In the genomic region with DNA sequence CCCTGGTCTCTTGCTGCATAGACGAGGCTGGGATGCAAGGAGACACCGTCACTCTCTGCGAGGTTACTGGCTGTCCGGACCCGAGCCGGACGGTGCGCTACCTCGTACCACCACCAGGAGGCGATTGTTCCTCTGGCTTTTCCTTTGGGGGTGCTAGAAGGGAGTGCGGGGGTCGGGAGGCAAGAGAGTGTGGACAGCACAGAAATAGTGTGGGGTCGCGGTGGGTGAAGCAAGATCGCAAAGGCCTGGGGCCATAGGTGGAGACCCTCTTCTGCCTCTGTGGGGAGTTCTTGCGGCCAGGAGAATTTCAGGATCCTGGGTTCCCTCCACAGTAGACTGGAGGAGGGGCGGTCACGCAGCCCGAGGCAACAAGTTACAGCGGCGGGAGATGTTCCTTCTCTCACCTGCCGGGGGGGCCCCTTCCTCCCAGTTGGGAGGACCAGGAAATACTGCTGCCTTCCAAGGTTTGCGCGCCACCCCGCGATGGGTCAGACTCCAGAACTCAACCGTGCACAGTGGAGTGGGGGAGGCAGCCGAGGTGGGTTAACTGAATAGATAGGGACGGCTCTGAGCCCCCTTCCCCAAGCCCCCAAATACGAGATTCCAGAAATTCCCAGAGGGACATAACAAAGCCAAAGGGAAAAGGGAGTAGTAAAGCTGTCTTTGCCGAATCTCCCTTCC, we compare ENCODE assay signal across 8 cellular contexts. TPM values are rescaled to one million over a fixed set of nuclear protein-coding genes. Genes with fewer than 3 reads are reported as not detected.
DNase-seq lines count a peak whose midpoint lies in the region; ATAC-seq and TF ChIP-seq lines count a peak whose summit lies in the region.

No MANE protein-coding gene starts in this region.

- peak overlapping the region; percentile 76 for H3K4me3 Mint-ChIP-seq in CD8-positive, alpha-beta T cell
- peak overlapping the region; percentile 64 to 93 (median 76) for H3K4me3 Mint-ChIP-seq in IgD-negative memory B cell

- ATAC-seq in CD8-positive, alpha-beta T cell, result peak; percentile 19
- ATAC-seq in HG02610 (IDR thresholded peaks at IDR 0.05; ENCODE audit: unreplicated experiment) (no peak), GM18909 (IDR thresholded peaks at IDR 0.05; ENCODE audit: poor library complexity, unreplicated experiment) (no peak)

- intact Hi-C loops in CD8-positive, alpha-beta T cell (cut with DNase I, micrococcal nuclease), result loop anchor here (1.0 kb wide), 1 partner anchor 14 kb away; no protein-coding TSS in a partner anchor
- intact Hi-C loops in breast epithelium (cut with DNase I; ENCODE audit: low total_unique reads), result no loop called here

- H3K27ac Mint-ChIP-seq in CD8-positive, alpha-beta T cell, result peak overlapping the region; percentile 66
- peak overlapping the region in 2 of 3 donors; percentile 10 to 84 for H3K27ac Mint-ChIP-seq in IgD-negative memory B cell

- H3K27ac ChIP-seq in CD8-positive, alpha-beta T cell (ENCODE audit: low read depth, low read length), result no peak overlapping the region
- H3K27ac ChIP-seq in VCaP (no peak overlapping the region), breast epithelium (no peak overlapping the region)

- H3K36me3 Mint-ChIP-seq in CD8-positive, alpha-beta T cell, result peaks cover 26% of the 10 kb centered on the region
- H3K36me3 Mint-ChIP-seq in IgD-negative memory B cell, result peaks cover 5% of the 10 kb centered on the region

- peak; percentile 37 to 84 (median 62) for DNase-seq in CD8-positive, alpha-beta T cell
- DNase-seq in breast epithelium (ENCODE audit: low spot score in 2 of 2) (no peak), kidney epithelial cell (ENCODE audit: low read depth) (no peak)
- DNase-seq in stimulated activated CD4-positive, alpha-beta T cell treated with anti-CD3 and anti-CD28 coated beads, Interleukin-4, amount 100 ng/mL, for 4 hours, result peak; percentile 39 to 69

- TF ChIP-seq CTCF in CD8-positive, alpha-beta T cell (IDR thresholded peaks at IDR 0.05), result peak; percentile 78
- TF ChIP-seq CTCF in VCaP (conservative IDR thresholded peaks at IDR 0.05), result peak; percentile 75
- peak; percentile 58 to 75 (median 74) for TF ChIP-seq CTCF in breast epithelium (IDR thresholded peaks at IDR 0.05)
- TF ChIP-seq CTCF in kidney epithelial cell (IDR thresholded peaks at IDR 0.05; ENCODE audit: insufficient read depth, low read length, poor library complexity, severe bottlenecking), result peak; percentile 84

- H3K4me3 ChIP-seq in CD8-positive, alpha-beta T cell (ENCODE audit: low read depth, low read length), result peak overlapping the region; percentile 42
- H3K4me3 ChIP-seq in breast epithelium, result peak overlapping the region in 2 of 3 donors; percentile 22 to 56
- no peak overlapping the region for H3K4me3 ChIP-seq in kidney epithelial cell (ENCODE audit: low read depth, low read length)

- no peaks in the 10 kb centered on the region for H3K9me3 ChIP-seq in CD8-positive, alpha-beta T cell (ENCODE audit: low read length)
- H3K9me3 ChIP-seq in breast epithelium, result no peaks in the 10 kb centered on the region

- peaks cover 47% of the 10 kb centered on the region for H3K4me1 Mint-ChIP-seq in CD8-positive, alpha-beta T cell (ENCODE audit: low read depth)
- H3K4me1 Mint-ChIP-seq in IgD-negative memory B cell, result peaks cover 19 to 31% (median 23%) of the 10 kb centered on the region in 3 donors

- CTCF ChIA-PET in CD8-positive, alpha-beta T cell (lab: Charles Lee), result interaction anchor here (0.5 to 10.6 kb wide), 10 partner anchors 10 to 68 kb away, joined by 3 to 355 read pairs (median 6); a partner anchor contains a TSS

- no peaks in the 10 kb centered on the region for H3K27me3 Mint-ChIP-seq in CD8-positive, alpha-beta T cell (ENCODE audit: low read depth)
- peaks cover 12% of the 10 kb centered on the region for H3K27me3 Mint-ChIP-seq in IgD-negative memory B cell

- peaks cover 53% of the 10 kb centered on the region for H3K4me1 ChIP-seq in CD8-positive, alpha-beta T cell (ENCODE audit: insufficient read depth, low read length)
- peaks cover 0 to 12% of the 10 kb centered on the region in 2 donors for H3K4me1 ChIP-seq in breast epithelium

- H3K27me3 ChIP-seq in CD8-positive, alpha-beta T cell (ENCODE audit: insufficient read depth, low read length), result no peaks in the 10 kb centered on the region
- H3K27me3 ChIP-seq in breast epithelium (peaks cover 3 to 61% of the 10 kb centered on the region in 2 donors), kidney epithelial cell (ENCODE audit: control insufficient read depth, insufficient read depth, low read length) (peaks cover 67% of the 10 kb centered on the region)

- POLR2A ChIA-PET in CD8-positive, alpha-beta T cell (lab: Charles Lee), result interaction anchor here (1.0 to 9.5 kb wide), 6 partner anchors 9 to 43 kb away, joined by 3 to 73 read pairs (median 4); no protein-coding TSS in a partner anchor

- H3K9me3 Mint-ChIP-seq in CD8-positive, alpha-beta T cell, result no peaks in the 10 kb centered on the region
- no peaks in the 10 kb centered on the region for H3K9me3 Mint-ChIP-seq in IgD-negative memory B cell

- H3K36me3 ChIP-seq in CD8-positive, alpha-beta T cell (ENCODE audit: insufficient read depth, low read length), result peaks cover 17% of the 10 kb centered on the region
- no peaks in the 10 kb centered on the region for H3K36me3 ChIP-seq in breast epithelium
- H3K36me3 ChIP-seq in kidney epithelial cell (ENCODE audit: control insufficient read depth, insufficient read depth, low read length), result no peaks in the 10 kb centered on the region

- TF ChIP-seq POLR2A in breast epithelium (IDR thresholded peaks at IDR 0.05), result no peak

RNA-seq across cellular contexts. Expression of a gene that starts 6.9 kb away (rescaled TPM):
- not detected for total RNA-seq in CD8-positive, alpha-beta T cell
- polyA plus RNA-seq in IgD-negative memory B cell, result 1.0 TPM
- total RNA-seq in breast epithelium (under 1 TPM in 2 of 3 donors, not detected in 1; 0.33 to 0.88 TPM), kidney epithelial cell (not detected in 2 replicates)

RNA-seq across cellular contexts. Expression of a gene that starts 13.2 kb away (rescaled TPM):
- total RNA-seq in CD8-positive, alpha-beta T cell, result 10 to 100 TPM; 12.8 to 13.6 TPM
- 34.2 TPM for polyA plus RNA-seq in IgD-negative memory B cell
- total RNA-seq in breast epithelium (1 to 10 TPM; 1.9 to 5.2 (median 5.1) TPM), kidney epithelial cell (0.41 and 0.42 TPM in 2 replicates)

RNA-seq across cellular contexts. Expression of a gene that starts 13.3 kb away (rescaled TPM):
- total RNA-seq in CD8-positive, alpha-beta T cell, result 1 to 10 TPM; 3.7 to 4.1 TPM
- polyA plus RNA-seq in IgD-negative memory B cell, result 10.3 TPM
- total RNA-seq in breast epithelium (under 1 TPM in 2 of 3 donors, not detected in 1; 0.48 to 0.66 TPM), kidney epithelial cell (0.58 TPM in 1 of 2 replicates, not detected in the other)

Comparison
In these comparisons a context has a peak if more than half of its experiments do, and no peak if none do; other contexts are left out.
1. DNase-seq: peak in CD8-positive, alpha-beta T cell (7 of 7) and stimulated activated CD4-positive, alpha-beta T cell treated with anti-CD3 and anti-CD28 coated beads, Interleukin-4, amount 100 ng/mL, for 4 hours (2 of 2); none in breast epithelium (0 of 2) and kidney epithelial cell (single experiment).
2. Peak in every context shown above with its lines, with median percentiles within 50 percentile points of each other: CTCF ChIP-seq.